18 cellular contexts compared by ENCODE assay signal in genomic region chr15:37020852-37021251, GRCh38.
"Had no signal": no experiment of that assay in that cellular context is flagged by ENCODE, and none has a peak within 500 bp of the region (broad histone marks: within the 10 kb centered on the region; RNA-seq: fewer than 3 reads in every experiment).

No MANE protein-coding gene starts in this region.

- H3K36me3 Mint-ChIP-seq: naive B cell had no signal

- H3K4me1 Mint-ChIP-seq: activated B cell treated with CpG ODN at 0.5 μM for 24 hours; activated CD4-positive, alpha-beta T cell treated with anti-CD3 and anti-CD28 coated beads, Interleukin-2, amount 10 ng/mL, durations not matched to agents 7 days and 5 days; naive B cell had no signal

- H3K4me3 Mint-ChIP-seq: activated B cell treated with CpG ODN at 0.5 μM for 24 hours; activated CD4-positive, alpha-beta T cell treated with anti-CD3 and anti-CD28 coated beads, Interleukin-2, amount 10 ng/mL, durations not matched to agents 7 days and 5 days; naive B cell had no signal

- H3K9me3 Mint-ChIP-seq: activated T-helper 2 cell treated with anti-CD3 and anti-CD28 coated beads, Interferon-gamma antibody, Interleukin-2, Interleukin-4, amounts not matched to agents 10 μg/mL and 5 μg/mL and 100 μg/mL, durations not matched to agents 14 hours and 24 hours and 36 hours had no signal

- H3K27me3 ChIP-seq: breast epithelium, testis had no signal

- H3K27ac ChIP-seq: psoas muscle, testis had no signal

- H3K27me3 Mint-ChIP-seq: activated B cell treated with CpG ODN at 0.5 μM for 24 hours, naive B cell had no signal

- H3K36me3 ChIP-seq: breast epithelium, lower lobe of right lung had no signal

- DNase-seq: activated B cell treated with CpG ODN at 0.5 μM for 24 hours; activated CD4-positive, alpha-beta T cell treated with anti-CD3 and anti-CD28 coated beads, Interleukin-2, amount 10 ng/mL, durations not matched to agents 7 days and 5 days; activated CD8-positive, alpha-beta memory T cell treated with anti-CD3 and anti-CD28 coated beads for 24 hours; activated naive CD4-positive, alpha-beta T cell treated with anti-CD3 and anti-CD28 coated beads, Interleukin-2, amount 50 U/mL, for 16 hours; activated T-cell treated with anti-CD3 and anti-CD28 coated beads for 4 hours; amniotic stem cell; hypothalamus; kidney glomerular epithelial cell; lower lobe of right lung; naive B cell; psoas muscle; stimulated activated CD4-positive, alpha-beta T cell treated with anti-CD3 and anti-CD28 coated beads, Interleukin-4, amount 100 ng/mL, for 1 hour; stimulated activated CD8-positive, alpha-beta memory T cell treated with anti-CD3 and anti-CD28 coated beads, Interleukin-4, amount 100 ng/mL, for 48 hours; stimulated activated naive CD8-positive, alpha-beta T cell treated with anti-CD3 and anti-CD28 coated beads, Interleukin-15, Interleukin-2, amounts not matched to agents 100 U/mL and 50 U/mL, for 24 hours; T-helper 2 cell; testis had no signal

- H3K4me3 ChIP-seq: breast epithelium, psoas muscle, testis had no signal

- H3K9me3 ChIP-seq: breast epithelium, lower lobe of right lung, psoas muscle, testis had no signal

- H3K27ac Mint-ChIP-seq: activated B cell treated with CpG ODN at 0.5 μM for 24 hours; activated CD4-positive, alpha-beta T cell treated with anti-CD3 and anti-CD28 coated beads, Interleukin-2, amount 10 ng/mL, durations not matched to agents 7 days and 5 days; activated T-helper 2 cell treated with anti-CD3 and anti-CD28 coated beads, Interferon-gamma antibody, Interleukin-2, Interleukin-4, amounts not matched to agents 10 μg/mL and 5 μg/mL and 100 μg/mL, durations not matched to agents 14 hours and 24 hours and 36 hours; naive B cell had no signal

- ATAC-seq: psoas muscle; stimulated activated naive CD8-positive, alpha-beta T cell treated with anti-CD3 and anti-CD28 coated beads, Interleukin-15, Interleukin-2, amounts not matched to agents 100 U/mL and 50 U/mL, for 24 hours had no signal

- H3K4me1 ChIP-seq: breast epithelium, psoas muscle, testis had no signal
